ENCODE assay signal across 1 cellular context in genomic region chr21:17501107-17502006, GRCh38.
A peak's percentile ranks its signal among the peaks of the same experiment; 100 is the strongest.
TF ChIP-seq lines count a peak whose summit lies in the region.

No MANE protein-coding gene starts in this region.

TF ChIP-seq in HepG2, 621 proteins besides CTCF, POLR2A, EP300 and RAD21 (continued from another document and continues in another):
- TF ChIP-seq ZNF317 (CRISPR knock-in tag; IDR thresholded peaks at IDR 0.05) (no peak), MTF2 (CRISPR knock-in tag; IDR thresholded peaks at IDR 0.05; ENCODE audit: borderline replicate concordance) (no peak), REL (CRISPR knock-in tag; conservative IDR thresholded peaks at IDR 0.05) (no peak), YEATS4 (CRISPR knock-in tag; IDR thresholded peaks at IDR 0.05; ENCODE audit: borderline replicate concordance) (peak; percentile 26; the same call in 1 of the 2 replicates), ZNF260 (CRISPR knock-in tag; IDR thresholded peaks at IDR 0.05; ENCODE audit: borderline replicate concordance, low read depth) (no peak), NBN (conservative IDR thresholded peaks at IDR 0.05) (no peak), ZNF513 (CRISPR knock-in tag; conservative IDR thresholded peaks at IDR 0.05) (no peak), ZNF12 (CRISPR knock-in tag; IDR thresholded peaks at IDR 0.05) (0 out of 2 replicates have a peak, but pooled peaks have one; percentile 44), TFAP4 (IDR thresholded peaks at IDR 0.05; ENCODE audit: borderline replicate concordance, low read depth) (peak; percentile 56; the same call in 1 of the 2 replicates), JUNB (CRISPR knock-in tag; IDR thresholded peaks at IDR 0.05; ENCODE audit: borderline replicate concordance) (peak; percentile 99), ZNF17 (CRISPR knock-in tag; IDR thresholded peaks at IDR 0.05) (no peak), TCF12 (IDR thresholded peaks at IDR 0.05) (no peak), TCF12 (CRISPR knock-in tag; IDR thresholded peaks at IDR 0.05) (no peak), CHD2 (IDR thresholded peaks at IDR 0.05; ENCODE audit: low read depth, low read length) (0 out of 2 replicates have a peak, but pooled peaks have one; percentile 38), MBNL3 (CRISPR knock-in tag; conservative IDR thresholded peaks at IDR 0.05) (no peak), THYN1 (CRISPR knock-in tag; IDR thresholded peaks at IDR 0.05; ENCODE audit: borderline replicate concordance, low read depth) (no peak), ZMYM3 (CRISPR knock-in tag; IDR thresholded peaks at IDR 0.05) (peak; percentile 29; the same call in 1 of the 2 replicates), PPARG (CRISPR knock-in tag; conservative IDR thresholded peaks at IDR 0.05) (peak; percentile 68), EED (CRISPR knock-in tag; IDR thresholded peaks at IDR 0.05) (no peak), ZFP36L1 (CRISPR knock-in tag; IDR thresholded peaks at IDR 0.05) (no peak), HBP1 (CRISPR knock-in tag; IDR thresholded peaks at IDR 0.05; ENCODE audit: low read depth) (no peak), FOXO4 (CRISPR knock-in tag; conservative IDR thresholded peaks at IDR 0.05) (no peak), ZNF280B (CRISPR knock-in tag; IDR thresholded peaks at IDR 0.05; ENCODE audit: borderline replicate concordance) (no peak), DMTF1 (CRISPR knock-in tag; IDR thresholded peaks at IDR 0.05) (no peak), ZMYM4 (CRISPR knock-in tag; IDR thresholded peaks at IDR 0.05) (peak; percentile 73), NFKBIZ (CRISPR knock-in tag; IDR thresholded peaks at IDR 0.05) (peak; percentile 83; the same call in 1 of the 2 replicates), ZNF205 (CRISPR knock-in tag; IDR thresholded peaks at IDR 0.05) (peak; percentile 58; the same call in 1 of the 2 replicates), TBX3 (IDR thresholded peaks at IDR 0.05; ENCODE audit: borderline replicate concordance) (peak; percentile 96), TAF15 (IDR thresholded peaks at IDR 0.05; ENCODE audit: low read depth, low read length, poor library complexity, severe bottlenecking) (no peak), NFAT5 (CRISPR knock-in tag; IDR thresholded peaks at IDR 0.05) (no peak), ZNF616 (CRISPR knock-in tag; IDR thresholded peaks at IDR 0.05; ENCODE audit: low read depth) (no peak), SRF (IDR thresholded peaks at IDR 0.05; ENCODE audit: low read depth, low read length) (no peak), FOXA1 (IDR thresholded peaks at IDR 0.05) (peak; percentile 96), FOXA1 (CRISPR knock-in tag; IDR thresholded peaks at IDR 0.05) (peak; percentile 99), ZNF512 (CRISPR knock-in tag; IDR thresholded peaks at IDR 0.05) (0 out of 2 replicates have a peak, but pooled peaks have one; percentile 31), PRDM15 (CRISPR knock-in tag; IDR thresholded peaks at IDR 0.05) (no peak), RARG (CRISPR knock-in tag; IDR thresholded peaks at IDR 0.05; ENCODE audit: low read depth) (no peak), MED13 (CRISPR knock-in tag; IDR thresholded peaks at IDR 0.05) (peak; percentile 85; the same call in 1 of the 2 replicates), CREBL2 (CRISPR knock-in tag; IDR thresholded peaks at IDR 0.05; ENCODE audit: borderline replicate concordance) (no peak), MTA1 (CRISPR knock-in tag; IDR thresholded peaks at IDR 0.05; ENCODE audit: borderline replicate concordance) (no peak), RFX5 (IDR thresholded peaks at IDR 0.05; ENCODE audit: low read depth, low read length) (no peak), REXO4 (CRISPR knock-in tag; IDR thresholded peaks at IDR 0.05; ENCODE audit: borderline replicate concordance) (no peak), ASH2L (IDR thresholded peaks at IDR 0.05; ENCODE audit: insufficient read length, low read depth, low read length) (peak; percentile 78)
